Comparison of ENCODE assay signal across 10 cellular contexts in genomic region chr20:33933469-33933909, GRCh38.
DNase-seq lines count a peak whose midpoint lies in the region; ATAC-seq and TF ChIP-seq lines count a peak whose summit lies in the region.
"Had no signal": no experiment of that assay in that cellular context is flagged by ENCODE, and none has a peak within 500 bp of the region (broad histone marks: within the 10 kb centered on the region; RNA-seq: fewer than 3 reads in every experiment).

No MANE protein-coding gene starts in this region.

- no peak overlapping the region for H3K4ac ChIP-seq in trophoblast cell (ENCODE audit: low read depth, low read length)

- TF ChIP-seq RAD21 in HCT116 (IDR thresholded peaks at IDR 0.05; ENCODE audit: low read depth), result peak; percentile 72

- peak; percentile 94 for ATAC-seq in HCT116
- ATAC-seq in aorta (ENCODE audit: low FRiP score), result peak; percentile 83
- no peak for ATAC-seq in HG03354 (IDR thresholded peaks at IDR 0.05; ENCODE audit: poor library complexity, severe bottlenecking, unreplicated experiment)

- no peaks in the 10 kb centered on the region for H3K9me2 ChIP-seq in HCT116 (ENCODE audit: insufficient read depth)

- H3K23ac ChIP-seq in trophoblast cell (ENCODE audit: low read length), result no peak overlapping the region

- no peak overlapping the region for H4K8ac ChIP-seq in trophoblast cell (ENCODE audit: low read depth, low read length)

- no peaks in the 10 kb centered on the region for H3K36me3 ChIP-seq in HCT116 (ENCODE audit: control insufficient read depth in 1 of 2, insufficient read depth in 2 of 2, low read length in 2 of 2)
- H3K36me3 ChIP-seq in Peyer's patch, result no peaks in the 10 kb centered on the region
- H3K36me3 ChIP-seq in trophoblast cell (ENCODE audit: control insufficient read depth in 1 of 2, insufficient read depth in 2 of 2, low read length in 2 of 2), result no peaks in the 10 kb centered on the region
- H3K36me3 ChIP-seq in aorta (ENCODE audit: control insufficient read depth in 1 of 2, insufficient read depth in 2 of 2, low read length in 1 of 2), result no peaks in the 10 kb centered on the region
- H3K36me3 ChIP-seq: HAP-1 had no signal

- intact Hi-C loops in HCT116 (cut with micrococcal nuclease), result loop anchor here (1.0 kb wide), 2 partner anchors 136 to 196 kb away; no protein-coding TSS in a partner anchor
- intact Hi-C loops in aorta (cut with DNase I), result loop anchor here (1.0 to 10.0 kb wide), 6 partner anchors 62 to 194 kb away; no protein-coding TSS in a partner anchor

- H2AFZ ChIP-seq in HCT116 (ENCODE audit: low read depth, low read length, poor library complexity, severe bottlenecking) (peak overlapping the region; percentile 67), trophoblast cell (ENCODE audit: insufficient read depth, low read length, poor library complexity) (no peak overlapping the region)

- H4K20me1 ChIP-seq in HCT116 (ENCODE audit: insufficient read depth), result no peaks in the 10 kb centered on the region

- peak; percentile 49 to 65 (median 63); a peak in 5 of 6 replicates for TF ChIP-seq CTCF in HCT116 (IDR thresholded peaks at IDR 0.05 in 2 of 3, conservative IDR thresholded peaks at IDR 0.05 in 1 of 3; ENCODE audit: borderline replicate concordance in 1 of 3, insufficient read depth in 1 of 3, low read depth in 2 of 3, low read length in 2 of 3)
- TF ChIP-seq CTCF in Peyer's patch (IDR thresholded peaks at IDR 0.05), result peak in 4 of 6 experiments; percentile 28 to 67 (median 50)

- POLR2A ChIA-PET in HCT116 (lab: Charles Lee), result interaction anchor here (0.5 to 0.7 kb wide), 2 partner anchors 11 to 35 kb away, joined by 3 to 5 read pairs; no protein-coding TSS in a partner anchor

- H3K18ac ChIP-seq in trophoblast cell (ENCODE audit: low read length), result no peak overlapping the region

- H3K27me3 ChIP-seq in HCT116 (ENCODE audit: insufficient read depth, low read length) (no peaks in the 10 kb centered on the region), Peyer's patch (no peaks in the 10 kb centered on the region), trophoblast cell (ENCODE audit: insufficient read depth, low read length) (no peaks in the 10 kb centered on the region), aorta (ENCODE audit: control insufficient read depth in 1 of 2, insufficient read depth in 2 of 2, low read length in 1 of 2) (no peaks in the 10 kb centered on the region)

- RAD21 ChIA-PET in HCT116 (lab: Charles Lee; ENCODE audit: low non-redundant PET in 1 of 2, low total read pairs in 2 of 2, uncharacterized antibody in 2 of 2, unreplicated experiment in 2 of 2), result no interaction called here

- no peaks in the 10 kb centered on the region for H3K79me2 ChIP-seq in HCT116 (ENCODE audit: insufficient read depth, low read length)
- H3K79me2 ChIP-seq in trophoblast cell (ENCODE audit: control insufficient read depth, insufficient read depth, low read length, poor library complexity), result no peaks in the 10 kb centered on the region

- H2BK12ac ChIP-seq in trophoblast cell (ENCODE audit: low read length), result no peak overlapping the region

- no peak overlapping the region for H4K12ac ChIP-seq in trophoblast cell (ENCODE audit: low read depth, low read length)

- H3K4me3 ChIP-seq in HCT116 (replicated peaks in 1 of 2; ENCODE audit: low read depth in 1 of 2, low read length in 2 of 2), result no peak overlapping the region
- no peak overlapping the region for H3K4me3 ChIP-seq in Peyer's patch
- no peak overlapping the region for H3K4me3 ChIP-seq in trophoblast cell (ENCODE audit: low read depth, low read length)
- H3K4me3 ChIP-seq in aorta (ENCODE audit: low read length in 2 of 2), result no peak overlapping the region
- H3K4me3 ChIP-seq: HAP-1, skin epidermis had no signal

- no TSS peak for BruUV-seq in HCT116 (replicated peaks; lab: Mats Ljungman, UMichigan)

- H3K14ac ChIP-seq in trophoblast cell (ENCODE audit: low read length), result no peak overlapping the region

- no peak overlapping the region for H2BK120ac ChIP-seq in trophoblast cell (ENCODE audit: insufficient read depth, low read length, poor library complexity)

- no peak overlapping the region for H3K9ac ChIP-seq in HCT116 (ENCODE audit: low read length)
- no peak overlapping the region for H3K9ac ChIP-seq in trophoblast cell (ENCODE audit: low read length)

- H3K79me1 ChIP-seq in trophoblast cell (ENCODE audit: low read length), result no peaks in the 10 kb centered on the region

- TF ChIP-seq POLR2A in HCT116 (IDR thresholded peaks at IDR 0.05; ENCODE audit: borderline replicate concordance, extremely low read depth, insufficient read depth, insufficient read length), result no peak
- TF ChIP-seq POLR2A in Peyer's patch (IDR thresholded peaks at IDR 0.05), result no peak

- H4K91ac ChIP-seq in trophoblast cell (ENCODE audit: low read depth, low read length), result no peak overlapping the region

- no peak overlapping the region for H2BK5ac ChIP-seq in trophoblast cell (ENCODE audit: low read depth, low read length, poor library complexity)

- 0 out of 4 replicates have a peak, but pooled peaks cover 0 to 3% of the 10 kb centered on the region in 2 experiments for H3K4me1 ChIP-seq in HCT116 (ENCODE audit: control insufficient read depth in 1 of 2, insufficient read depth in 2 of 2, low read length in 2 of 2)
- H3K4me1 ChIP-seq in Peyer's patch, result no peaks in the 10 kb centered on the region
- H3K4me1 ChIP-seq in trophoblast cell (ENCODE audit: control insufficient read depth in 1 of 2, insufficient read depth in 2 of 2, low read length in 2 of 2), result no peaks in the 10 kb centered on the region
- no peaks in the 10 kb centered on the region for H3K4me1 ChIP-seq in aorta (ENCODE audit: control insufficient read depth in 1 of 2, insufficient read depth in 2 of 2, low read length in 2 of 2)
- H3K4me1 ChIP-seq: HAP-1 had no signal

- no peak overlapping the region for H2AK5ac ChIP-seq in trophoblast cell (ENCODE audit: low read length)

- no CpG with 5 or more reads among the region's 5 CpGs for WGBS in trophoblast cell (ENCODE audit: extremely low coverage, insufficient coverage, insufficient read length)
- WGBS in aorta, 2 donors, result 44 to 54% methylated on average over 5 of the region's 5 CpGs

- H3K9me3 ChIP-seq in HCT116 (ENCODE audit: control insufficient read depth in 1 of 2, insufficient read depth in 1 of 2, low read depth in 1 of 2, low read length in 2 of 2) (no peaks in the 10 kb centered on the region), Peyer's patch (no peaks in the 10 kb centered on the region), trophoblast cell (ENCODE audit: insufficient read depth, low read depth, low read length) (no peaks in the 10 kb centered on the region), aorta (ENCODE audit: control insufficient read depth, low read length) (no peaks in the 10 kb centered on the region)
- H3K9me3 ChIP-seq: HAP-1 had no signal

- H3K27ac ChIP-seq in HCT116 (ENCODE audit: low read depth, low read length) (no peak overlapping the region; the same call in 1 of the 2 replicates), Peyer's patch (no peak overlapping the region), trophoblast cell (ENCODE audit: low read depth, low read length) (no peak overlapping the region), aorta (ENCODE audit: low read depth in 1 of 2, low read length in 2 of 2) (no peak overlapping the region)
- H3K27ac ChIP-seq: skin epidermis had no signal

- H3K4me2 ChIP-seq in HCT116 (ENCODE audit: low read length) (no peak overlapping the region), trophoblast cell (ENCODE audit: low read length) (no peak overlapping the region)

- DNase-seq in AG20443 (ENCODE audit: low spot score), result peak; percentile 77
- peak; percentile 48 for DNase-seq in HCT116 (ENCODE audit: low read depth, low spot score)
- DNase-seq in Peyer's patch, result peak; percentile 20 to 74 (median 55)
- peak; percentile 52 for DNase-seq in activated naive CD4-positive, alpha-beta T cell treated with Interleukin-2 at 50 U/mL for 16 hours
- peak; percentile 67 for DNase-seq in glomerular visceral epithelial cell (ENCODE audit: extremely low spot score)
- peak; percentile 31 to 43 for DNase-seq in trophoblast cell
- DNase-seq in aorta, result peak; percentile 79 to 83

- CTCF ChIA-PET in HCT116 (lab: Charles Lee), result interaction anchor here (0.8 to 2.1 kb wide), 7 partner anchors 19 to 257 kb away, joined by 3 to 8 read pairs (median 5); no protein-coding TSS in a partner anchor

TF ChIP-seq in HCT116, 20 proteins besides CTCF, POLR2A, EP300 and RAD21:
- TF ChIP-seq YY1 (IDR thresholded peaks at IDR 0.05; ENCODE audit: extremely low read depth, insufficient replicate concordance, low read depth, low read length) (peak; percentile 88), SP1 (IDR thresholded peaks at IDR 0.05; ENCODE audit: low read depth) (no peak), JUND (IDR thresholded peaks at IDR 0.05) (no peak), SIN3A (IDR thresholded peaks at IDR 0.05; ENCODE audit: low read depth) (no peak), ATF3 (IDR thresholded peaks at IDR 0.05) (no peak), SRF (IDR thresholded peaks at IDR 0.05; ENCODE audit: low read depth) (no peak), ZFX (IDR thresholded peaks at IDR 0.05) (peak; percentile 70; the same call in 1 of the 2 replicates)
